In the genomic region with DNA sequence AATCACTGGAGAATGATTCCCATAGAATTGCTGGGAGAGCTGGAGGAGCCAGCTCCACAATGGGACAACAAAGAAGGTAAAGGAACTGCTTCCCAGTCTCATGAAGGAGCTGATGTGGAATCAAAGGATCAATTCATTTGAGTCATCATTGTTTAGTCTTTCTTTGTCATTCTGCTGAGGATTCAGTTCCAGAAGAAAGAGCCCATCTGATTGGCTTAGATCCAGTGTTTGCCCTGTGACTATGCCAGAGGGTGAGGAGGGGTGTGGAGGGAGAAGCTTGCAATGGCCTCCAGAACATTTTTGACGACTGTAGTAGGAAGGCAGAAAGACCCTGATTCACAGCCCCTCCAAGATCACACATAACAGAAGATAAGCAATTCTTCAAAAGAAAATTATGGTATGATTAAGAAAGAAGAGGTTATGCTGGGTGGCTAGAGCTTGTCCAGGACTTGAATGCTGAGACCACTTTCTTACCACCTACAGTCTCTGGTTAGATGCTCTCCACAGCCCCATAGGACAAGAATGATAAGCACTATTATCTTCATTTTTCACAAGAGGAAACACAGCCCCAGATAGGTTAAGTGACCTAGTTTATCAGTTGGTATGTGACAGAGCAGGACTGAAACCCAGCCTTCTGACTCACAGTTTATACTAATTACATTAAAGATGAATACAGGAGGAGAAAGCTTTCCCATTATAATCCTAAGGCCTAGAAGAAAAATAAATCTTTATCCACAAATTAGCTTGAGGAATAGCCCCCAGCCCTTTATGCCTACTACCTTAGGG, we compare ENCODE assay signal across 22 cellular contexts.
DNase-seq lines count a peak whose midpoint lies in the region; ATAC-seq and TF ChIP-seq lines count a peak whose summit lies in the region.
"Had no signal": no experiment of that assay in that cellular context is flagged by ENCODE, and none has a peak within 500 bp of the region (broad histone marks: within the 10 kb centered on the region; RNA-seq: fewer than 3 reads in every experiment).

No MANE protein-coding gene starts in this region.

- H3K36me3 Mint-ChIP-seq in activated T-helper 1 cell treated with anti-CD3 and anti-CD28 coated beads, Interleukin-12 subunit alpha, Interleukin-12 subunit beta, Interleukin-2, Interleukin-4 antibody, amounts not matched to agents 30 ng/mL and 10 ng/mL and 1 ng/mL, durations not matched to agents 14 hours and 24 hours and 36 hours (ENCODE audit: low read depth), result no peaks in the 10 kb centered on the region
- H3K36me3 Mint-ChIP-seq: activated naive CD4-positive, alpha-beta T cell treated with anti-CD3 and anti-CD28 coated beads, Interleukin-2, amount 10 ng/mL, durations not matched to agents 7 days and 5 days; immature natural killer cell; stimulated activated naive B cell treated with anti-CD40 and anti-IgM and Interleukin-4, amounts not matched to agents 10 μg/mL and 1 μg/mL and 100 μg/mL, for 72 hours; T-cell had no signal

- TF ChIP-seq CTCF in Loucy (conservative IDR thresholded peaks at IDR 0.05; ENCODE audit: low read length) (no peak), body of pancreas (IDR thresholded peaks at IDR 0.05) (no peak)

- H3K27ac ChIP-seq in body of pancreas (peak overlapping the region in 1 of 4 donors; percentile 12), mesendoderm (ENCODE audit: low read depth, low read length) (no peak overlapping the region), mesenchymal stem cell (ENCODE audit: low read length, poor library complexity, severe bottlenecking) (no peak overlapping the region)
- H3K27ac ChIP-seq: brain microvascular endothelial cell, right lobe of liver had no signal

- H3K4me1 ChIP-seq in Loucy (ENCODE audit: insufficient read depth, low read length, poor library complexity, severe bottlenecking) (peaks cover 43% of the 10 kb centered on the region), body of pancreas (peaks cover 17% of the 10 kb centered on the region), mesendoderm (ENCODE audit: control insufficient read depth, low read depth, low read length) (peaks cover 2% of the 10 kb centered on the region), mesenchymal stem cell (ENCODE audit: control insufficient read depth, insufficient read depth, low read depth, low read length) (no peaks in the 10 kb centered on the region)
- H3K4me1 ChIP-seq: right lobe of liver had no signal

- H3K36me3 ChIP-seq in Loucy (ENCODE audit: insufficient read depth, low read length) (no peaks in the 10 kb centered on the region), body of pancreas (replicated peaks in 1 of 2; ENCODE audit: insufficient read depth in 1 of 2, low read depth in 2 of 2) (no peaks in the 10 kb centered on the region), mesendoderm (ENCODE audit: control insufficient read depth, insufficient read depth, low read length) (no peaks in the 10 kb centered on the region), mesenchymal stem cell (ENCODE audit: control insufficient read depth in 1 of 2, insufficient read depth in 2 of 2, low read depth in 1 of 2, low read length in 2 of 2) (no peaks in the 10 kb centered on the region)
- H3K36me3 ChIP-seq: brain microvascular endothelial cell, right lobe of liver had no signal

- H3K9ac ChIP-seq in Loucy (ENCODE audit: low read depth, low read length, poor library complexity, severe bottlenecking) (peak overlapping the region; percentile 20), mesendoderm (ENCODE audit: low read length) (no peak overlapping the region), mesenchymal stem cell (ENCODE audit: low read length) (no peak overlapping the region)

- H3K56ac ChIP-seq in mesendoderm (ENCODE audit: low read length), result no peak overlapping the region

- H3K23ac ChIP-seq in mesendoderm (ENCODE audit: low read length) (no peak overlapping the region), mesenchymal stem cell (ENCODE audit: low read length in 2 of 2) (no peak overlapping the region)

- 6 to 10% methylated on average over 1 of the region's 1 CpG for WGBS in body of pancreas, 2 donors
- no CpG with 5 or more reads among the region's 1 CpG for WGBS in mesendoderm (ENCODE audit: extremely low coverage, insufficient coverage, low lambda C conversion rate)
- WGBS in mesenchymal stem cell, result no CpG with 5 or more reads among the region's 1 CpG

- H2BK5ac ChIP-seq in mesendoderm (ENCODE audit: low read length) (no peak overlapping the region), mesenchymal stem cell (ENCODE audit: low read depth, low read length, poor library complexity, severe bottlenecking) (no peak overlapping the region)

- H4K5ac ChIP-seq in mesendoderm (ENCODE audit: low read length), result no peak overlapping the region

- H3K4me3 Mint-ChIP-seq in activated T-helper 1 cell treated with anti-CD3 and anti-CD28 coated beads, Interleukin-12 subunit alpha, Interleukin-12 subunit beta, Interleukin-2, Interleukin-4 antibody, amounts not matched to agents 30 ng/mL and 10 ng/mL and 1 ng/mL, durations not matched to agents 14 hours and 24 hours and 36 hours, result no peak overlapping the region
- H3K4me3 Mint-ChIP-seq: activated naive CD4-positive, alpha-beta T cell treated with anti-CD3 and anti-CD28 coated beads, Interleukin-2, amount 10 ng/mL, durations not matched to agents 7 days and 5 days; B cell; immature natural killer cell; stimulated activated naive B cell treated with anti-CD40 and anti-IgM and Interleukin-4, amounts not matched to agents 10 μg/mL and 1 μg/mL and 100 μg/mL, for 72 hours; T-cell had no signal

- H2BK12ac ChIP-seq in mesenchymal stem cell (ENCODE audit: low read length in 2 of 2), result no peak overlapping the region

- no peaks in the 10 kb centered on the region for H3K79me2 ChIP-seq in Loucy (ENCODE audit: insufficient read depth, low read length)
- no peaks in the 10 kb centered on the region for H3K79me2 ChIP-seq in mesendoderm (ENCODE audit: control insufficient read depth, insufficient read depth, low read length)

- H3K79me1 ChIP-seq in mesendoderm (ENCODE audit: low read length) (no peaks in the 10 kb centered on the region), mesenchymal stem cell (replicated peaks; ENCODE audit: low read length, poor library complexity, severe bottlenecking) (no peaks in the 10 kb centered on the region)

- no peaks in the 10 kb centered on the region for H4K20me1 ChIP-seq in Loucy (ENCODE audit: insufficient read depth, low read length, poor library complexity, severe bottlenecking)

- H2BK120ac ChIP-seq in mesendoderm (ENCODE audit: low read depth, low read length), result no peak overlapping the region
- no peak overlapping the region for H2BK120ac ChIP-seq in mesenchymal stem cell (ENCODE audit: low read depth, low read length)

- H3K27me3 ChIP-seq in Loucy (ENCODE audit: insufficient read depth, low read length, poor library complexity, severe bottlenecking) (no peaks in the 10 kb centered on the region), body of pancreas (no peaks in the 10 kb centered on the region), mesendoderm (ENCODE audit: insufficient read depth, low read length, poor library complexity) (no peaks in the 10 kb centered on the region), mesenchymal stem cell (ENCODE audit: control insufficient read depth in 1 of 2, insufficient read depth in 1 of 2, low read length in 2 of 2) (no peaks in the 10 kb centered on the region)
- H3K27me3 ChIP-seq: brain microvascular endothelial cell, right lobe of liver had no signal

- TF ChIP-seq POLR2A in body of pancreas (IDR thresholded peaks at IDR 0.05), result no peak

- DNase-seq in Daoy (ENCODE audit: low read depth) (peak; percentile 71), body of pancreas (peak; percentile 29 to 59 (median 36)), mesendoderm (peak; percentile 61), mesenchymal stem cell (no peak), NCI-H1417 (lab: John Stamatoyannopoulos, UW) (no peak)
- no peak for DNase-seq in activated T-helper 1 cell treated with anti-CD3 and anti-CD28 coated beads, Interleukin-12 subunit alpha, Interleukin-12 subunit beta, Interleukin-2, Interleukin-4 antibody, amounts not matched to agents 30 ng/mL and 10 ng/mL and 1 ng/mL, durations not matched to agents 14 hours and 24 hours and 36 hours (ENCODE audit: low spot score)
- DNase-seq: activated CD8-positive, alpha-beta memory T cell treated with anti-CD3 and anti-CD28 coated beads, Interleukin-2, amount 50 U/mL, for 48 hours; activated naive CD4-positive, alpha-beta T cell treated with anti-CD3 and anti-CD28 coated beads, Interleukin-2, amount 10 ng/mL, durations not matched to agents 7 days and 5 days; brain microvascular endothelial cell; DMS153; H7; immature natural killer cell; NCI-H1694; NCI-H446 treated with DMSO at 0.1 percent for 48 hours; right lobe of liver; stimulated activated naive B cell treated with anti-CD40 and anti-IgM and Interleukin-4, amounts not matched to agents 10 μg/mL and 1 μg/mL and 100 μg/mL, for 72 hours; T-cell had no signal

- peaks cover 4% of the 10 kb centered on the region for H3K9me3 Mint-ChIP-seq in activated T-helper 1 cell treated with anti-CD3 and anti-CD28 coated beads, Interleukin-12 subunit alpha, Interleukin-12 subunit beta, Interleukin-2, Interleukin-4 antibody, amounts not matched to agents 30 ng/mL and 10 ng/mL and 1 ng/mL, durations not matched to agents 14 hours and 24 hours and 36 hours
- H3K9me3 Mint-ChIP-seq: stimulated activated naive B cell treated with anti-CD40 and anti-IgM and Interleukin-4, amounts not matched to agents 10 μg/mL and 1 μg/mL and 100 μg/mL, for 72 hours had no signal

- H4K91ac ChIP-seq in mesenchymal stem cell (ENCODE audit: low read length), result no peak overlapping the region

- no peak overlapping the region for H2BK15ac ChIP-seq in mesendoderm (replicated peaks; ENCODE audit: low read depth)
- no peak overlapping the region for H2BK15ac ChIP-seq in mesenchymal stem cell (ENCODE audit: low read depth, poor library complexity, severe bottlenecking)

- intact Hi-C loops in body of pancreas (cut with DNase I), result no loop called here
- intact Hi-C loops in activated T-helper 1 cell treated with anti-CD3 and anti-CD28 coated beads, Interleukin-12 subunit alpha, Interleukin-12 subunit beta, Interleukin-2, Interleukin-4 antibody, amounts not matched to agents 30 ng/mL and 10 ng/mL and 1 ng/mL, durations not matched to agents 14 hours and 24 hours and 36 hours (cut with micrococcal nuclease), result no loop called here

- H2AK5ac ChIP-seq in mesendoderm (ENCODE audit: low read length) (no peak overlapping the region), mesenchymal stem cell (ENCODE audit: low read length, severe bottlenecking) (no peak overlapping the region)

- H3K18ac ChIP-seq in mesendoderm (ENCODE audit: low read length) (peak overlapping the region; percentile 39), mesenchymal stem cell (ENCODE audit: low read depth in 1 of 2, low read length in 2 of 2) (no peak overlapping the region)

- H3K4me3 ChIP-seq in Loucy (ENCODE audit: low read length, poor library complexity, severe bottlenecking) (peak overlapping the region; percentile 26), body of pancreas (no peak overlapping the region), mesendoderm (ENCODE audit: low read length) (no peak overlapping the region), mesenchymal stem cell (ENCODE audit: insufficient read depth in 1 of 2, low read depth in 1 of 2, low read length in 2 of 2) (no peak overlapping the region)
- H3K4me3 ChIP-seq: right lobe of liver had no signal

- no peaks in the 10 kb centered on the region for H3K9me2 ChIP-seq in Loucy (replicated peaks; ENCODE audit: low read depth, low read length)

- H3K4me2 ChIP-seq in Loucy (ENCODE audit: low read depth, low read length, poor library complexity, severe bottlenecking), result peak overlapping the region; percentile 62
- no peak overlapping the region for H3K4me2 ChIP-seq in mesendoderm (ENCODE audit: low read length)
- no peak overlapping the region for H3K4me2 ChIP-seq in mesenchymal stem cell (ENCODE audit: low read length, poor library complexity, severe bottlenecking)

- H4K8ac ChIP-seq in mesendoderm (ENCODE audit: low read depth, low read length) (no peak overlapping the region), mesenchymal stem cell (ENCODE audit: low read length) (no peak overlapping the region)

- H3K4ac ChIP-seq in mesendoderm (ENCODE audit: low read depth, low read length) (no peak overlapping the region), mesenchymal stem cell (ENCODE audit: low read depth in 1 of 2, low read length in 2 of 2) (no peak overlapping the region)

- ATAC-seq in body of pancreas (peak; percentile 81), HG03457 (IDR thresholded peaks at IDR 0.05; ENCODE audit: unreplicated experiment) (no peak)
- ATAC-seq: activated CD4-positive, CD25-positive, alpha-beta regulatory T cell treated with anti-CD3 and anti-CD28 coated beads, Interleukin-2, amount 50 U/mL, for 24 hours; Panc1; stimulated activated naive B cell treated with anti-CD40 and anti-IgM and Interleukin-4, amounts not matched to agents 10 μg/mL and 1 μg/mL and 100 μg/mL, for 72 hours; T-cell had no signal

- H3K14ac ChIP-seq in mesenchymal stem cell (ENCODE audit: low read length in 2 of 2), result no peak overlapping the region

- H2AFZ ChIP-seq in Loucy (ENCODE audit: low read length) (no peak overlapping the region), mesenchymal stem cell (ENCODE audit: low read depth, low read length) (no peak overlapping the region)

- H3K27ac Mint-ChIP-seq in activated T-helper 1 cell treated with anti-CD3 and anti-CD28 coated beads, Interleukin-12 subunit alpha, Interleukin-12 subunit beta, Interleukin-2, Interleukin-4 antibody, amounts not matched to agents 30 ng/mL and 10 ng/mL and 1 ng/mL, durations not matched to agents 14 hours and 24 hours and 36 hours, result no peak overlapping the region
- H3K27ac Mint-ChIP-seq: activated naive CD4-positive, alpha-beta T cell treated with anti-CD3 and anti-CD28 coated beads, Interleukin-2, amount 10 ng/mL, durations not matched to agents 7 days and 5 days; B cell; immature natural killer cell; stimulated activated naive B cell treated with anti-CD40 and anti-IgM and Interleukin-4, amounts not matched to agents 10 μg/mL and 1 μg/mL and 100 μg/mL, for 72 hours; T-cell had no signal

- H3K27me3 Mint-ChIP-seq in activated T-helper 1 cell treated with anti-CD3 and anti-CD28 coated beads, Interleukin-12 subunit alpha, Interleukin-12 subunit beta, Interleukin-2, Interleukin-4 antibody, amounts not matched to agents 30 ng/mL and 10 ng/mL and 1 ng/mL, durations not matched to agents 14 hours and 24 hours and 36 hours (ENCODE audit: insufficient read depth), result no peaks in the 10 kb centered on the region
- H3K27me3 Mint-ChIP-seq: activated naive CD4-positive, alpha-beta T cell treated with anti-CD3 and anti-CD28 coated beads, Interleukin-2, amount 10 ng/mL, durations not matched to agents 7 days and 5 days; B cell; stimulated activated naive B cell treated with anti-CD40 and anti-IgM and Interleukin-4, amounts not matched to agents 10 μg/mL and 1 μg/mL and 100 μg/mL, for 72 hours; T-cell had no signal

- 0 out of 2 replicates have a peak, but pooled peaks cover 2% of the 10 kb centered on the region for H3F3A ChIP-seq in Loucy (ENCODE audit: low read depth)

- H3K4me1 Mint-ChIP-seq in activated T-helper 1 cell treated with anti-CD3 and anti-CD28 coated beads, Interleukin-12 subunit alpha, Interleukin-12 subunit beta, Interleukin-2, Interleukin-4 antibody, amounts not matched to agents 30 ng/mL and 10 ng/mL and 1 ng/mL, durations not matched to agents 14 hours and 24 hours and 36 hours (ENCODE audit: low read depth), result no peaks in the 10 kb centered on the region
- H3K4me1 Mint-ChIP-seq: activated naive CD4-positive, alpha-beta T cell treated with anti-CD3 and anti-CD28 coated beads, Interleukin-2, amount 10 ng/mL, durations not matched to agents 7 days and 5 days; B cell; immature natural killer cell; stimulated activated naive B cell treated with anti-CD40 and anti-IgM and Interleukin-4, amounts not matched to agents 10 μg/mL and 1 μg/mL and 100 μg/mL, for 72 hours; T-cell had no signal

- H3K9me3 ChIP-seq in Loucy (ENCODE audit: insufficient read depth, low read depth, low read length), result no peaks in the 10 kb centered on the region
- H3K9me3 ChIP-seq in body of pancreas, result no peaks in the 10 kb centered on the region
- no peaks in the 10 kb centered on the region for H3K9me3 ChIP-seq in mesenchymal stem cell (ENCODE audit: control insufficient read depth, low read length)
- H3K9me3 ChIP-seq: right lobe of liver had no signal

Comparison
In these comparisons a context has a peak if more than half of its experiments do, and no peak if none do; other contexts are left out.
1. DNase-seq: peak in Daoy (single experiment), body of pancreas (4 of 4) and mesendoderm (single experiment); none in mesenchymal stem cell (single experiment), NCI-H1417 (0 of 3) and activated T-helper 1 cell treated with anti-CD3 and anti-CD28 coated beads, Interleukin-12 subunit alpha, Interleukin-12 subunit beta, Interleukin-2, Interleukin-4 antibody, amounts not matched to agents 30 ng/mL and 10 ng/mL and 1 ng/mL, durations not matched to agents 14 hours and 24 hours and 36 hours (single experiment).